8 cellular contexts compared by ENCODE assay signal in the genomic region with DNA sequence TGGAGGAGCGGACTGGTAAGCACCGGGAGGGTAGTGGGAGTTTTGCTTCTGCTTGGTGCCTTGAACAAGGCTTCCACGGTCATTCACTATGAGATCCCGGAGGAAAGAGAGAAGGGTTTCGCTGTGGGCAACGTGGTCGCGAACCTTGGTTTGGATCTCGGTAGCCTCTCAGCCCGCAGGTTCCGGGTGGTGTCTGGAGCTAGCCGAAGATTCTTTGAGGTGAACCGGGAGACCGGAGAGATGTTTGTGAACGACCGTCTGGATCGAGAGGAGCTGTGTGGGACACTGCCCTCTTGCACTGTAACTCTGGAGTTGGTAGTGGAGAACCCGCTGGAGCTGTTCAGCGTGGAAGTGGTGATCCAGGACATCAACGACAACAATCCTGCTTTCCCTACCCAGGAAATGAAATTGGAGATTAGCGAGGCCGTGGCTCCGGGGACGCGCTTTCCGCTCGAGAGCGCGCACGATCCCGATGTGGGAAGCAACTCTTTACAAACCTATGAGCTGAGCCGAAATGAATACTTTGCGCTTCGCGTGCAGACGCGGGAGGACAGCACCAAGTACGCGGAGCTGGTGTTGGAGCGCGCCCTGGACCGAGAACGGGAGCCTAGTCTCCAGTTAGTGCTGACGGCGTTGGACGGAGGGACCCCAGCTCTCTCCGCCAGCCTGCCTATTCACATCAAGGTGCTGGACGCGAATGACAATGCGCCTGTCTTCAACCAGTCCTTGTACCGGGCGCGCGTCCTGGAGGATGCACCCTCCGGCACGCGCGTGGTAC. TPM values are rescaled to one million over a fixed set of nuclear protein-coding genes. Genes with fewer than 3 reads are reported as not detected.
DNase-seq lines count a peak whose midpoint lies in the region; ATAC-seq and TF ChIP-seq lines count a peak whose summit lies in the region.

No MANE protein-coding gene starts in this region.

- no peak overlapping the region for H3K27ac Mint-ChIP-seq in activated CD4-positive, alpha-beta T cell treated with anti-CD3 and anti-CD28 coated beads, Interleukin-2, amount 10 ng/mL, durations not matched to agents 24 days and 14 days
- peak overlapping the region; percentile 91 for H3K27ac Mint-ChIP-seq in HFFc6

- WGBS in iPS DF 6.9 (ENCODE audit: insufficient coverage, insufficient read length) = no CpG with 5 or more reads among the region's 58 CpGs

- H3K4me3 ChIP-seq in astrocyte of the cerebellum (ENCODE audit: low read depth, low read length) (peak overlapping the region; percentile 60), iPS DF 6.9 (ENCODE audit: low read length) (peak overlapping the region; percentile 49; the same call in 1 of the 2 replicates), gastrocnemius medialis (peak overlapping the region; percentile 69 to 83 (median 75))

- ATAC-seq in gastrocnemius medialis = peak; percentile 60 to 64

- peak in 1 of 2 donors; percentile 24 for TF ChIP-seq POLR2A in gastrocnemius medialis (IDR thresholded peaks at IDR 0.05)

- TF ChIP-seq CTCF in HFFc6 (IDR thresholded peaks at IDR 0.05) (no peak), astrocyte of the cerebellum (IDR thresholded peaks at IDR 0.05; ENCODE audit: low read depth, low read length, missing control alignments) (no peak), gastrocnemius medialis (IDR thresholded peaks at IDR 0.05 in 4 of 5, conservative IDR thresholded peaks at IDR 0.05 in 1 of 5) (no peak)

- intact Hi-C loops in activated CD4-positive, alpha-beta T cell treated with anti-CD3 and anti-CD28 coated beads, Interleukin-2, amount 10 ng/mL, durations not matched to agents 24 days and 14 days (cut with micrococcal nuclease) = loop anchor here (5.0 kb wide), 2 partner anchors 54 to 81 kb away; a partner anchor contains a TSS
- intact Hi-C loops in gastrocnemius medialis (cut with DNase I; ENCODE audit: low total_unique reads) = loop anchor here (1.0 to 2.0 kb wide), 3 partner anchors 30 to 84 kb away; a partner anchor contains a TSS

- H3K9me3 ChIP-seq in iPS DF 6.9 (ENCODE audit: control insufficient read depth, insufficient read depth, low read length) = no peaks in the 10 kb centered on the region
- no peaks in the 10 kb centered on the region for H3K9me3 ChIP-seq in gastrocnemius medialis

- peaks cover 62% of the 10 kb centered on the region for H3K27me3 Mint-ChIP-seq in activated CD4-positive, alpha-beta T cell treated with anti-CD3 and anti-CD28 coated beads, Interleukin-2, amount 10 ng/mL, durations not matched to agents 24 days and 14 days
- peaks cover 4% of the 10 kb centered on the region for H3K27me3 Mint-ChIP-seq in HFFc6 (ENCODE audit: insufficient read depth)

- H3K36me3 ChIP-seq in iPS DF 6.9 (ENCODE audit: control insufficient read depth, insufficient read depth, low read length) (peaks cover 3% of the 10 kb centered on the region; the same call in 1 of the 2 replicates), gastrocnemius medialis (no peaks in the 10 kb centered on the region)

- H3K27me3 ChIP-seq in iPS DF 6.9 (ENCODE audit: control insufficient read depth, insufficient read depth, low read length) (peaks cover 13% of the 10 kb centered on the region; the same call in 1 of the 2 replicates), gastrocnemius medialis (no peaks in the 10 kb centered on the region)

- H3K36me3 Mint-ChIP-seq in activated CD4-positive, alpha-beta T cell treated with anti-CD3 and anti-CD28 coated beads, Interleukin-2, amount 10 ng/mL, durations not matched to agents 24 days and 14 days (ENCODE audit: low read depth) = no peaks in the 10 kb centered on the region
- H3K36me3 Mint-ChIP-seq in HFFc6 (ENCODE audit: low read depth) = peaks cover 25% of the 10 kb centered on the region; the same call in 1 of the 2 replicates

- in situ Hi-C loops in astrocyte of the cerebellum (cut with HindIII; ENCODE audit: low sequenced_read_pairs) = no loop called here
- in situ Hi-C loops in gastrocnemius medialis (cut with MboI; ENCODE audit: low sequenced_read_pairs in 4 of 4) = loop anchor here in 2 of 4 donors (5.0 kb wide), 4 partner anchors 46 to 86 kb away; a partner anchor contains a TSS

- peak; percentile 63 for DNase-seq in activated CD4-positive, alpha-beta T cell treated with anti-CD3 and anti-CD28 coated beads, Interleukin-2, amount 10 ng/mL, durations not matched to agents 24 days and 14 days
- DNase-seq in activated CD4-positive, alpha-beta T cell treated with anti-CD3 and anti-CD28 coated beads for 4 hours = no peak
- DNase-seq in HFFc6 (peak; percentile 76), NCI-H146 (lab: John Stamatoyannopoulos, UW) (peak; percentile 42), astrocyte of the cerebellum (ENCODE audit: low read depth) (peak; percentile 56), iPS DF 6.9 (ENCODE audit: low read depth, low spot score) (no peak), gastrocnemius medialis (peak; percentile 29 to 65), KG1 (lab: John Stamatoyannopoulos, UW) (no peak)

- H3K27ac ChIP-seq in iPS DF 6.9 (ENCODE audit: low read length) (no peak overlapping the region), gastrocnemius medialis (peak overlapping the region; percentile 82 to 91 (median 88))

- peak overlapping the region; percentile 91 for H3K4me3 Mint-ChIP-seq in activated CD4-positive, alpha-beta T cell treated with anti-CD3 and anti-CD28 coated beads, Interleukin-2, amount 10 ng/mL, durations not matched to agents 24 days and 14 days
- peak overlapping the region; percentile 96 for H3K4me3 Mint-ChIP-seq in HFFc6

- H3K4me1 Mint-ChIP-seq in activated CD4-positive, alpha-beta T cell treated with anti-CD3 and anti-CD28 coated beads, Interleukin-2, amount 10 ng/mL, durations not matched to agents 24 days and 14 days = peaks cover 18% of the 10 kb centered on the region
- peaks cover 56% of the 10 kb centered on the region for H3K4me1 Mint-ChIP-seq in HFFc6 (ENCODE audit: low read depth)

- H3K9me3 Mint-ChIP-seq in activated CD4-positive, alpha-beta T cell treated with anti-CD3 and anti-CD28 coated beads, Interleukin-2, amount 10 ng/mL, durations not matched to agents 24 days and 14 days = no peaks in the 10 kb centered on the region
- H3K9me3 Mint-ChIP-seq in HFFc6 = no peaks in the 10 kb centered on the region

- H3K4me1 ChIP-seq in iPS DF 6.9 (ENCODE audit: control insufficient read depth, insufficient read depth, low read length) = no peaks in the 10 kb centered on the region
- H3K4me1 ChIP-seq in gastrocnemius medialis = peaks cover 45 to 54% of the 10 kb centered on the region in 2 donors

RNA-seq across cellular contexts. Expression of a gene that starts 0.6 kb away (rescaled TPM):
- total RNA-seq in activated CD4-positive, alpha-beta T cell treated with anti-CD3 and anti-CD28 coated beads, Interleukin-2, amount 10 ng/mL, durations not matched to agents 24 days and 14 days = 0.24 and 0.58 TPM in 2 replicates
- 100 to 1,000 TPM; 126 to 150 (median 132) TPM for total RNA-seq in HFFc6 (2021; fragmentation: NEBNext Ultra II Directional; extraction: Animal tissue kit (Norgen Biotek cat#: 25700))
- 10 to 100 TPM; 11.8 to 14.5 (median 13.8) TPM for total RNA-seq in gastrocnemius medialis

RNA-seq across cellular contexts. Expression of a gene that starts 8.5 kb away (rescaled TPM):
- not detected in 2 replicates for total RNA-seq in activated CD4-positive, alpha-beta T cell treated with anti-CD3 and anti-CD28 coated beads, Interleukin-2, amount 10 ng/mL, durations not matched to agents 24 days and 14 days
- total RNA-seq in HFFc6 (2021; fragmentation: NEBNext Ultra II Directional; extraction: Animal tissue kit (Norgen Biotek cat#: 25700)) = 1 to 10 TPM in 1 of 6 experiments, under 1 TPM in 5; 0.34 to 1.4 (median 0.62) TPM
- 10 to 100 TPM in 1 of 4 donors, 1 to 10 TPM in 1, under 1 TPM in 1, not detected in 1; 0.31 to 20.4 (median 1.7) TPM for total RNA-seq in gastrocnemius medialis

RNA-seq across cellular contexts. Expression of a gene that starts 12.6 kb away (rescaled TPM):
- total RNA-seq in activated CD4-positive, alpha-beta T cell treated with anti-CD3 and anti-CD28 coated beads, Interleukin-2, amount 10 ng/mL, durations not matched to agents 24 days and 14 days = not detected in 2 replicates
- total RNA-seq in HFFc6 (2021; fragmentation: NEBNext Ultra II Directional; extraction: Animal tissue kit (Norgen Biotek cat#: 25700)) = 1 to 10 TPM; 2.3 to 5.7 (median 2.7) TPM
- total RNA-seq in gastrocnemius medialis = 1 to 10 TPM in 1 of 4 donors, under 1 TPM in 2, not detected in 1; 0.16 to 1.5 (median 0.36) TPM

RNA-seq across cellular contexts. Expression of a gene that starts 46.0 kb away (rescaled TPM):
- 0.12 and 0.16 TPM in 2 replicates for total RNA-seq in activated CD4-positive, alpha-beta T cell treated with anti-CD3 and anti-CD28 coated beads, Interleukin-2, amount 10 ng/mL, durations not matched to agents 24 days and 14 days
- 10 to 100 TPM in 4 of 6 experiments, 1 to 10 TPM in 2; 8.8 to 21.0 (median 18.9) TPM for total RNA-seq in HFFc6 (2021; fragmentation: NEBNext Ultra II Directional; extraction: Animal tissue kit (Norgen Biotek cat#: 25700))
- total RNA-seq in gastrocnemius medialis = 1 to 10 TPM; 1.1 to 5.4 (median 1.7) TPM

RNA-seq across cellular contexts. Expression of a gene that starts 55.5 kb away (rescaled TPM):
- total RNA-seq in activated CD4-positive, alpha-beta T cell treated with anti-CD3 and anti-CD28 coated beads, Interleukin-2, amount 10 ng/mL, durations not matched to agents 24 days and 14 days = 0.23 and 0.31 TPM in 2 replicates
- total RNA-seq in HFFc6 (2021; fragmentation: NEBNext Ultra II Directional; extraction: Animal tissue kit (Norgen Biotek cat#: 25700)) = 10 to 100 TPM in 3 of 6 experiments, 1 to 10 TPM in 3; 2.3 to 11.4 (median 9.8) TPM
- 1 to 10 TPM; 1.2 to 3.3 (median 1.3) TPM for total RNA-seq in gastrocnemius medialis

Comparison
In these comparisons a context has a peak if more than half of its experiments do, and no peak if none do; other contexts are left out.
1. DNase-seq: peak in activated CD4-positive, alpha-beta T cell treated with anti-CD3 and anti-CD28 coated beads, Interleukin-2, amount 10 ng/mL, durations not matched to agents 24 days and 14 days (single experiment), HFFc6 (single experiment), NCI-H146 (single experiment), astrocyte of the cerebellum (single experiment) and gastrocnemius medialis (2 of 2); none in activated CD4-positive, alpha-beta T cell treated with anti-CD3 and anti-CD28 coated beads for 4 hours (0 of 2), iPS DF 6.9 (single experiment) and KG1 (single experiment).
2. RNA of a gene that starts 0.6 kb away (total RNA-seq): 126 to 150 TPM in HFFc6; 11.8 to 14.5 TPM in gastrocnemius medialis and 0.24 to 0.58 TPM in activated CD4-positive, alpha-beta T cell treated with anti-CD3 and anti-CD28 coated beads, Interleukin-2, amount 10 ng/mL, durations not matched to agents 24 days and 14 days; every median in the first group is over 4 times any median in the second.
3. Peak in every context shown above with its lines, with median percentiles within 50 percentile points of each other: H3K4me3 ChIP-seq.